11 cellular contexts compared by ENCODE assay signal in genomic region chr2:134247679-134248078, GRCh38. TPM values are rescaled to one million over a fixed set of nuclear protein-coding genes. Genes with fewer than 3 reads are reported as not detected.
A peak's percentile ranks its signal among the peaks of the same experiment; 100 is the strongest.
DNase-seq lines count a peak whose midpoint lies in the region; ATAC-seq and TF ChIP-seq lines count a peak whose summit lies in the region.
"Had no signal": no experiment of that assay in that cellular context is flagged by ENCODE, and none has a peak within 500 bp of the region (broad histone marks: within the 10 kb centered on the region; RNA-seq: fewer than 3 reads in every experiment).

No MANE protein-coding gene starts in this region.

- H3K4me3 ChIP-seq in OCI-LY3 (ENCODE audit: low read length) = peak overlapping the region; percentile 12; the same call in 1 of the 2 replicates
- H3K4me3 ChIP-seq in right cardiac atrium (ENCODE audit: low read length) = no peak overlapping the region
- H3K4me3 ChIP-seq: neural progenitor cell had no signal

- in situ Hi-C loops in GM13976 (cut with MboI; ENCODE audit: low sequenced_read_pairs, unreplicated experiment) = loop anchor here (25.0 kb wide), 2 partner anchors 165 to 360 kb away; no protein-coding TSS in a partner anchor

- H3K79me2 ChIP-seq in OCI-LY3 (ENCODE audit: low read length) = no peaks in the 10 kb centered on the region; the same call in 1 of the 2 replicates

- DNase-seq in GM13976 (ENCODE audit: low spot score) = peak; percentile 27
- no peak for DNase-seq in NCI-H2227 treated with DMSO at 0.1 percent for 48 hours (lab: John Stamatoyannopoulos, UW)
- no peak for DNase-seq in right cardiac atrium
- DNase-seq in posterior vena cava (ENCODE audit: low spot score) = no peak
- DNase-seq in activated T-cell treated with anti-CD3 and anti-CD28 coated beads, Interleukin-2, amount 50 U/mL, for 72 hours = no peak
- DNase-seq: activated naive CD4-positive, alpha-beta T cell treated with Interleukin-2 at 50 U/mL for 16 hours; stimulated activated CD4-positive, alpha-beta T cell treated with anti-CD3 and anti-CD28 coated beads, Interleukin-15, amount 100 ng/mL, for 24 hours had no signal

- H3K4me1 Mint-ChIP-seq in activated T-cell treated with anti-CD3 and anti-CD28 coated beads, Interleukin-2, amount 50 U/mL, for 72 hours (ENCODE audit: low read depth) = peaks cover 90% of the 10 kb centered on the region

- ATAC-seq in GM19468 (IDR thresholded peaks at IDR 0.05; ENCODE audit: extremely low read depth, unreplicated experiment) (peak; percentile 29), HG02973 (IDR thresholded peaks at IDR 0.05; ENCODE audit: unreplicated experiment) (peak; percentile 47), right cardiac atrium (no peak)
- ATAC-seq in activated T-cell treated with anti-CD3 and anti-CD28 coated beads, Interleukin-2, amount 50 U/mL, for 72 hours (replicated peaks in 1 of 2) = no peak

- 93% methylated on average over 1 of the region's 1 CpG for WGBS in right cardiac atrium

- no peak overlapping the region for H2AFZ ChIP-seq in OCI-LY3 (ENCODE audit: low read depth, low read length)
- H2AFZ ChIP-seq: neural progenitor cell had no signal

- H3K27me3 Mint-ChIP-seq in activated T-cell treated with anti-CD3 and anti-CD28 coated beads, Interleukin-2, amount 50 U/mL, for 72 hours (ENCODE audit: low read depth) = no peaks in the 10 kb centered on the region

- no peak overlapping the region for H3K27ac Mint-ChIP-seq in activated T-cell treated with anti-CD3 and anti-CD28 coated beads, Interleukin-2, amount 50 U/mL, for 72 hours
- H3K27ac Mint-ChIP-seq: neural progenitor cell had no signal

- peaks cover 49% of the 10 kb centered on the region for H3K27me3 ChIP-seq in OCI-LY3 (ENCODE audit: low read depth, low read length)
- H3K27me3 ChIP-seq in right cardiac atrium (ENCODE audit: control insufficient read depth, insufficient read depth) = no peaks in the 10 kb centered on the region
- H3K27me3 ChIP-seq: neural progenitor cell had no signal

- intact Hi-C loops in right cardiac atrium (cut with DNase I) = loop anchor here (5.0 to 10.0 kb wide), 3 partner anchors 123 to 157 kb away; no protein-coding TSS in a partner anchor
- intact Hi-C loops in posterior vena cava (cut with DNase I) = loop anchor here in 1 of 2 donors (10.0 kb wide), 1 partner anchor 123 kb away; no protein-coding TSS in a partner anchor

- H3K9me3 Mint-ChIP-seq in activated T-cell treated with anti-CD3 and anti-CD28 coated beads, Interleukin-2, amount 50 U/mL, for 72 hours = no peaks in the 10 kb centered on the region
- H3K9me3 Mint-ChIP-seq: neural progenitor cell had no signal

- TF ChIP-seq CTCF in GM13976 (IDR thresholded peaks at IDR 0.05; ENCODE audit: borderline replicate concordance, control extremely low read depth, extremely low read depth, insufficient read depth, missing control alignments) (no peak), OCI-LY3 (IDR thresholded peaks at IDR 0.05; ENCODE audit: low read depth, low read length) (no peak)

- no peaks in the 10 kb centered on the region for H3K36me3 ChIP-seq in OCI-LY3 (replicated peaks; ENCODE audit: low read depth, low read length)
- H3K36me3 ChIP-seq: neural progenitor cell had no signal

- H3K4me3 Mint-ChIP-seq in activated T-cell treated with anti-CD3 and anti-CD28 coated beads, Interleukin-2, amount 50 U/mL, for 72 hours = no peak overlapping the region
- H3K4me3 Mint-ChIP-seq: neural progenitor cell had no signal

- no peak overlapping the region for H3K9ac ChIP-seq in OCI-LY3 (ENCODE audit: low read length)
- H3K9ac ChIP-seq: neural progenitor cell had no signal

- H4K20me1 ChIP-seq in OCI-LY3 (ENCODE audit: insufficient read depth, low read length) = peaks cover 77% of the 10 kb centered on the region

- peak overlapping the region; percentile 47 for H3K4me2 ChIP-seq in OCI-LY3 (ENCODE audit: low read length)
- H3K4me2 ChIP-seq: neural progenitor cell had no signal

- H3K27ac ChIP-seq in OCI-LY3 (ENCODE audit: low read length) (no peak overlapping the region), right cardiac atrium (ENCODE audit: low read length) (no peak overlapping the region)
- H3K27ac ChIP-seq: neural progenitor cell had no signal

- no peaks in the 10 kb centered on the region for H3K36me3 Mint-ChIP-seq in activated T-cell treated with anti-CD3 and anti-CD28 coated beads, Interleukin-2, amount 50 U/mL, for 72 hours (ENCODE audit: insufficient read depth in 2 of 2)

- H3K4me1 ChIP-seq in OCI-LY3 (ENCODE audit: low read length) (peaks cover 85% of the 10 kb centered on the region), right cardiac atrium (ENCODE audit: control insufficient read depth, insufficient read depth, low read length) (peaks cover 12% of the 10 kb centered on the region)

- H3K9me3 ChIP-seq in OCI-LY3 (ENCODE audit: insufficient read depth, low read length) (no peaks in the 10 kb centered on the region), right cardiac atrium (ENCODE audit: control insufficient read depth, low read length) (no peaks in the 10 kb centered on the region)

RNA-seq across cellular contexts. Expression of gene MGAT5, which starts 6.2 kb away (rescaled TPM):
- total RNA-seq in right cardiac atrium = 100 to 1,000 TPM; 112 to 156 (median 134) TPM
- polyA plus RNA-seq in right cardiac atrium = 29.0 TPM
- total RNA-seq in posterior vena cava = 10 to 100 TPM; 41.7 to 42.8 TPM
- 10 to 100 TPM; 10.9 to 16.2 TPM for total RNA-seq in activated T-cell treated with anti-CD3 and anti-CD28 coated beads, Interleukin-2, amount 50 U/mL, for 72 hours

Comparison
In these comparisons a context has a peak if more than half of its experiments do, and no peak if none do; other contexts are left out.
1. ATAC-seq: peak in GM19468 (single experiment) and HG02973 (single experiment); none in right cardiac atrium (0 of 2) and activated T-cell treated with anti-CD3 and anti-CD28 coated beads, Interleukin-2, amount 50 U/mL, for 72 hours (0 of 2).